In the genomic region with DNA sequence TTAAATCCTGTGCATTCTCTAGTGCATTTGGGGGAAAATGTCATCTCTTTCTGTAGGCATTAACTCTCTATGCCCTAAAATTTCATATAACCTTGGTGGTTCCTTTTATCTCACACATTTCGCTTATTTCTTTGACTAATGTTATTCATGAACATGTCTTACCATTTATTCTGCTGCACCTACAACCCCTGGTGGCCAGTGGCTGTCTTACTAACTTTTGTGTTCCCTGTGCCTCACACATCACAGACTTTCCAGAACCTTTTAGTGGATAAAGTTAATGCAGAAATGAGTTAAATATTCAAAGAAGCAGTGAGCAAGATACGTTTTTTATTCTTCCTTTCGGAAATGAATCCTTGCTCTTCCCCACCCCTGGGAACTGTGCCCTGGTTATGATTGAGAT, we compare ENCODE assay signal across 15 cellular contexts.
DNase-seq lines count a peak whose midpoint lies in the region; ATAC-seq and TF ChIP-seq lines count a peak whose summit lies in the region.
"Had no signal": no experiment of that assay in that cellular context is flagged by ENCODE, and none has a peak within 500 bp of the region (broad histone marks: within the 10 kb centered on the region; RNA-seq: fewer than 3 reads in every experiment).

No MANE protein-coding gene starts in this region.

- H3K36me3 ChIP-seq in brain microvascular endothelial cell (replicated peaks) = no peaks in the 10 kb centered on the region

- DNase-seq in GM10248 (ENCODE audit: extremely low spot score) (no peak), LNCaP clone FGC (ENCODE audit: low read depth) (no peak), brain microvascular endothelial cell (peak; percentile 39), neural crest cell (ENCODE audit: low read depth, low spot score) (no peak), EL (no peak), OCI-M2 (lab: John Stamatoyannopoulos, UW; ENCODE audit: unreplicated experiment) (no peak)
- no peak for DNase-seq in activated T-cell treated with anti-CD3 and anti-CD28 coated beads, Interleukin-2, amount 50 U/mL, for 24 hours
- DNase-seq: activated CD4-positive, alpha-beta T cell treated with anti-CD3 and anti-CD28 coated beads, Interleukin-2, amount 50 U/mL, for 1 hour; CD4-positive, alpha-beta memory T cell; effector CD4-positive, alpha-beta T cell; naive thymus-derived CD4-positive, alpha-beta T cell; NCI-H1436; substantia nigra had no signal

- H3K27ac Mint-ChIP-seq in neural crest cell (ENCODE audit: unreplicated experiment) = no peak overlapping the region
- H3K27ac Mint-ChIP-seq in activated T-cell treated with anti-CD3 and anti-CD28 coated beads, Interleukin-2, amount 50 U/mL, for 24 hours = no peak overlapping the region
- H3K27ac Mint-ChIP-seq: CD4-positive, alpha-beta memory T cell; naive thymus-derived CD4-positive, alpha-beta T cell had no signal

- no peak for ATAC-seq in HG03565 (IDR thresholded peaks at IDR 0.05; ENCODE audit: unreplicated experiment)
- ATAC-seq: naive thymus-derived CD4-positive, alpha-beta T cell had no signal

- peaks cover 8% of the 10 kb centered on the region for H3K27me3 Mint-ChIP-seq in neural crest cell (ENCODE audit: low read depth)
- H3K27me3 Mint-ChIP-seq in activated T-cell treated with anti-CD3 and anti-CD28 coated beads, Interleukin-2, amount 50 U/mL, for 24 hours = peaks cover 4% of the 10 kb centered on the region

- in situ Hi-C loops in brain microvascular endothelial cell (cut with HindIII; ENCODE audit: low pct_ligation_motif_present, low sequenced_read_pairs) = no loop called here

- peak; percentile 31 for TF ChIP-seq CTCF in GM10248 (IDR thresholded peaks at IDR 0.05; ENCODE audit: control extremely low read depth, extremely low read depth, low read depth, missing control alignments)
- TF ChIP-seq CTCF in LNCaP clone FGC (IDR thresholded peaks at IDR 0.05; ENCODE audit: control insufficient read depth, extremely low read depth, insufficient read depth) = 0 out of 2 replicates have a peak, but pooled peaks have one; percentile 9
- TF ChIP-seq CTCF in brain microvascular endothelial cell (IDR thresholded peaks at IDR 0.05; ENCODE audit: low read depth, low read length, missing control alignments) = peak; percentile 61
- peak; percentile 31 for TF ChIP-seq CTCF in neural crest cell (conservative IDR thresholded peaks at IDR 0.05)

- H3K27me3 ChIP-seq in brain microvascular endothelial cell (replicated peaks) = no peaks in the 10 kb centered on the region

- CTCF ChIA-PET in GM10248 (lab: Yijun Ruan, JAX) = interaction anchor here (1.0 to 1.9 kb wide), 3 partner anchors 14 to 475 kb away, joined by 3 to 6 read pairs (median 4); no protein-coding TSS in a partner anchor

- no peak overlapping the region for H3K4me3 Mint-ChIP-seq in neural crest cell
- H3K4me3 Mint-ChIP-seq in activated T-cell treated with anti-CD3 and anti-CD28 coated beads, Interleukin-2, amount 50 U/mL, for 24 hours = no peak overlapping the region
- H3K4me3 Mint-ChIP-seq: CD4-positive, alpha-beta memory T cell; naive thymus-derived CD4-positive, alpha-beta T cell had no signal

- H3K4me1 Mint-ChIP-seq in neural crest cell = peaks cover 14% of the 10 kb centered on the region
- H3K4me1 Mint-ChIP-seq in activated T-cell treated with anti-CD3 and anti-CD28 coated beads, Interleukin-2, amount 50 U/mL, for 24 hours (ENCODE audit: low read depth) = no peaks in the 10 kb centered on the region
- H3K4me1 Mint-ChIP-seq: naive thymus-derived CD4-positive, alpha-beta T cell had no signal

- no peak overlapping the region for H3K27ac ChIP-seq in brain microvascular endothelial cell
- H3K27ac ChIP-seq: skin epidermis had no signal

- no peak overlapping the region for H3K4me3 ChIP-seq in LNCaP clone FGC (ENCODE audit: low read depth, low read length)
- no peak overlapping the region for H3K4me3 ChIP-seq in brain microvascular endothelial cell (ENCODE audit: low read depth, low read length)
- H3K4me3 ChIP-seq: skin epidermis had no signal

- POLR2A ChIA-PET in GM10248 (lab: Yijun Ruan, JAX) = no interaction called here

- no peaks in the 10 kb centered on the region for H3K36me3 Mint-ChIP-seq in neural crest cell (ENCODE audit: low read depth)
- H3K36me3 Mint-ChIP-seq in activated T-cell treated with anti-CD3 and anti-CD28 coated beads, Interleukin-2, amount 50 U/mL, for 24 hours (ENCODE audit: low read depth) = no peaks in the 10 kb centered on the region
- H3K36me3 Mint-ChIP-seq: CD4-positive, alpha-beta memory T cell; naive thymus-derived CD4-positive, alpha-beta T cell had no signal

- H3K9me3 Mint-ChIP-seq in neural crest cell = no peaks in the 10 kb centered on the region
- no peaks in the 10 kb centered on the region for H3K9me3 Mint-ChIP-seq in activated T-cell treated with anti-CD3 and anti-CD28 coated beads, Interleukin-2, amount 50 U/mL, for 24 hours

Comparison
In these comparisons a context has a peak if more than half of its experiments do, and no peak if none do; other contexts are left out.
1. CTCF ChIP-seq: peak in every context shown above with its lines; median percentile 61 in brain microvascular endothelial cell; 31 in GM10248; 31 in neural crest cell; 9 in LNCaP clone FGC.